ENCODE assay signal across 17 cellular contexts in the genomic region with DNA sequence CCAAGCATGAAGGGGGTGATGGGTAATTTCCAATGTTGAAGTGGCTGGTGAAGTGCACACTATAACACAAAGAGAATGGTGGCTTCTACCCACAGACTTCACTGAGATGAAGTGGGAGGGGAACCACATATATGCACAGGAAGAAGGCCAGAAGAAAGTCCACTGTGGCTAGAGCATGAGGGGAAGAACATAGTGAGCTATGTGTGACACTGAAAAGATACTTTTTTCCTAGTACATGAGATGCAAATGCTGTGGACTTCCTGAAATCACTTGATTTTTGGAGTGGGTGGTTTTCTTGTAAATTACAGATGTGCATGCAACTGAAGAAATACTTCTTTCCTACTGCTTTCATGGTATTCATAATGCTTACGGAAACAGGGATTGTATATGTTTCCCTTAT.
A peak's percentile ranks its signal among the peaks of the same experiment; 100 is the strongest.
DNase-seq lines count a peak whose midpoint lies in the region; ATAC-seq and TF ChIP-seq lines count a peak whose summit lies in the region.
"Had no signal": no experiment of that assay in that cellular context is flagged by ENCODE, and none has a peak within 500 bp of the region (broad histone marks: within the 10 kb centered on the region; RNA-seq: fewer than 3 reads in every experiment).

No MANE protein-coding gene starts in this region.

- TF ChIP-seq POLR2A in erythroblast (IDR thresholded peaks at IDR 0.05; ENCODE audit: low read length) (no peak), suprapubic skin (IDR thresholded peaks at IDR 0.05) (no peak)

- no peak overlapping the region for H3K4me3 ChIP-seq in suprapubic skin
- H3K4me3 ChIP-seq: esophagus squamous epithelium, vagina had no signal

- no peak for TF ChIP-seq EP300 in suprapubic skin (IDR thresholded peaks at IDR 0.05)

- no peaks in the 10 kb centered on the region for H3K27me3 ChIP-seq in suprapubic skin
- H3K27me3 ChIP-seq: esophagus squamous epithelium, vagina had no signal

- H3K4me1 ChIP-seq in suprapubic skin = no peaks in the 10 kb centered on the region
- H3K4me1 ChIP-seq: esophagus squamous epithelium, vagina had no signal

- TF ChIP-seq CTCF in suprapubic skin (IDR thresholded peaks at IDR 0.05) = no peak

- no peaks in the 10 kb centered on the region for H3K9me3 ChIP-seq in suprapubic skin
- H3K9me3 ChIP-seq: esophagus squamous epithelium, vagina had no signal

- WGBS in suprapubic skin = 83% methylated on average over 1 of the region's 1 CpG

- DNase-seq in NCI-H524 (lab: John Stamatoyannopoulos, UW) (no peak), NCI-H526 treated with DMSO at 0.1 percent for 48 hours (lab: John Stamatoyannopoulos, UW) (no peak), erythroblast (lab: John Stamatoyannopoulos, UW) (no peak), suprapubic skin (ENCODE audit: low spot score in 2 of 2) (no peak)
- DNase-seq: activated CD4-positive, alpha-beta T cell treated with anti-CD3 and anti-CD28 coated beads, Interleukin-2, amount 10 ng/mL, durations not matched to agents 7 days and 5 days; activated T-cell treated with anti-CD3 and anti-CD28 coated beads, Interleukin-2, amount 50 U/mL, for 48 hours; CD4-positive, CD25-positive, alpha-beta regulatory T cell; esophagus squamous epithelium; head of caudate nucleus; natural killer cell; NCI-H526 had no signal

- no peaks in the 10 kb centered on the region for H3K36me3 ChIP-seq in suprapubic skin
- H3K36me3 ChIP-seq: esophagus squamous epithelium, vagina had no signal

- H3K27ac ChIP-seq in suprapubic skin = no peak overlapping the region
- H3K27ac ChIP-seq: esophagus squamous epithelium, vagina had no signal

- peak; percentile 83 for ATAC-seq in GM18502 (IDR thresholded peaks at IDR 0.05; ENCODE audit: poor library complexity, unreplicated experiment)
- ATAC-seq in GM19328 (IDR thresholded peaks at IDR 0.05; ENCODE audit: unreplicated experiment) = peak; percentile 77
- ATAC-seq in HG02588 (IDR thresholded peaks at IDR 0.05; ENCODE audit: unreplicated experiment) = peak; percentile 80
- ATAC-seq in HG03159 (IDR thresholded peaks at IDR 0.05; ENCODE audit: unreplicated experiment) = peak; percentile 61
- ATAC-seq: natural killer cell, SK-N-SH treated with all-trans-retinoic acid at 6 μM for 48 hours had no signal
